1 cellular context compared by ENCODE assay signal in the genomic region with DNA sequence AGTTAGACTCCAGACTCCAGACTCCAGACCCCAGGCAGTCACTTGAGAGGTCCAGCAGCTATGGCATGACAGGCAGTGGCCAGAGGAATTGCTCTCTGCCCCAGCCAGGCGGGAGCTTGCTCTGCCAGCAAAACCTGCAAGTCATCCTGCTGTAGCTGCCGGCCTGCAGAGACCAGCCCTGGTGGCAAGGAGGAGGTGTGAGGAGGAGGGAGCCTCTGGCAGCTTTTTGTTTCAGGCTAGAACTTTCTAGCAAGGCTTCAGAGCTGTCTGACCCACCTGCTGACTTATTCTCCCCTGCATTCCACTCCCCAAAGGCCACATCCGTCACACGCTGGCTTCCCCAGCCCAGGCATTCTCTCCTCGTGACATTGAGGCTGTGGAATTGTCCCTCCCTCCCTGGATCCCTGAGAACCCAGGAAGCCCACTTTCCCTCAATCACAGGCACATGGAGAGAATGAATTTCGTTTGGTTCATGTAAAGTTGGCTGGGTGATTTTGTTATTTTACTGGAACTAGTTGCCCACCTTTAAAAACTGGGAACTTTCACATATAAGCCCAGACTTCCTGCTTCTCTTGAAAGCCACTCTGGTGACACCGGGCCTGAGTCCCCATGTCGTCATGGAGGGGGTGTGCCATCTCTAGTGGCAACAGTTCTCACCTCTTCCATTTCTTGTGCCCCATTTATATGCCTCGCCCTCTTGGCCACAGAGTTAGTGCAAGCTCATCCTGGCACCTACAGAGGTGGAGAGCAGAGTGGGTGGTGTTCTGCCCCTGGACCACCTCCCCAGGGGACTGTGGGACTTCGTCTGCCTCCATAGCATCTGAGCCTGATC.
TF ChIP-seq lines count a peak whose summit lies in the region.

No MANE protein-coding gene starts in this region.

TF ChIP-seq in K562, 482 proteins besides CTCF, POLR2A, EP300 and RAD21 (continued from another document and continues in another):
- no peak for TF ChIP-seq PBX2 (CRISPR knock-in tag; IDR thresholded peaks at IDR 0.05; ENCODE audit: low read depth)
- no peak for TF ChIP-seq PBX2 (tag; conservative IDR thresholded peaks at IDR 0.05; ENCODE audit: low read depth)
- no peak for TF ChIP-seq GATA2 (CRISPR knock-in tag; IDR thresholded peaks at IDR 0.05)
- TF ChIP-seq RB1 (IDR thresholded peaks at IDR 0.05; ENCODE audit: low read depth): peak; percentile 44; the same call in 1 of the 2 replicates
- TF ChIP-seq ZNF592 (IDR thresholded peaks at IDR 0.05): peak; percentile 99
- TF ChIP-seq MLX (CRISPR knock-in tag; conservative IDR thresholded peaks at IDR 0.05): 0 out of 4 replicates have a peak, but pooled peaks of 1 of the 2 experiments have one; percentile 45
- no peak for TF ChIP-seq CEBPB (tag; IDR thresholded peaks at IDR 0.05)
- no peak for TF ChIP-seq IRF2 (CRISPR knock-in tag; IDR thresholded peaks at IDR 0.05)
- TF ChIP-seq ZNF785 (CRISPR knock-in tag; IDR thresholded peaks at IDR 0.05): no peak
- TF ChIP-seq SRSF1 (IDR thresholded peaks at IDR 0.05; ENCODE audit: low read depth, low read length): no peak
- TF ChIP-seq ZBTB5 (IDR thresholded peaks at IDR 0.05): no peak
- TF ChIP-seq XRCC4 (IDR thresholded peaks at IDR 0.05; ENCODE audit: extremely low read depth, insufficient read depth, insufficient read length): no peak
- no peak for TF ChIP-seq CGGBP1 (CRISPR knock-in tag; IDR thresholded peaks at IDR 0.05)
- peak; percentile 72 for TF ChIP-seq DPF2 (IDR thresholded peaks at IDR 0.05)
- no peak for TF ChIP-seq ZNF407 (IDR thresholded peaks at IDR 0.05; ENCODE audit: low read depth)
- TF ChIP-seq MCM5 (IDR thresholded peaks at IDR 0.05; ENCODE audit: low read depth): no peak
- TF ChIP-seq FOXO4 (CRISPR knock-in tag; IDR thresholded peaks at IDR 0.05): no peak
- TF ChIP-seq POLR3G (IDR thresholded peaks at IDR 0.05; ENCODE audit: extremely low read depth, insufficient read length, insufficient replicate concordance): no peak
- no peak for TF ChIP-seq ZNF217 (CRISPR knock-in tag; IDR thresholded peaks at IDR 0.05)
- no peak for TF ChIP-seq IRF1 (CRISPR knock-in tag; IDR thresholded peaks at IDR 0.05; ENCODE audit: borderline replicate concordance)
